ENCODE assay signal across 8 cellular contexts in the genomic region with DNA sequence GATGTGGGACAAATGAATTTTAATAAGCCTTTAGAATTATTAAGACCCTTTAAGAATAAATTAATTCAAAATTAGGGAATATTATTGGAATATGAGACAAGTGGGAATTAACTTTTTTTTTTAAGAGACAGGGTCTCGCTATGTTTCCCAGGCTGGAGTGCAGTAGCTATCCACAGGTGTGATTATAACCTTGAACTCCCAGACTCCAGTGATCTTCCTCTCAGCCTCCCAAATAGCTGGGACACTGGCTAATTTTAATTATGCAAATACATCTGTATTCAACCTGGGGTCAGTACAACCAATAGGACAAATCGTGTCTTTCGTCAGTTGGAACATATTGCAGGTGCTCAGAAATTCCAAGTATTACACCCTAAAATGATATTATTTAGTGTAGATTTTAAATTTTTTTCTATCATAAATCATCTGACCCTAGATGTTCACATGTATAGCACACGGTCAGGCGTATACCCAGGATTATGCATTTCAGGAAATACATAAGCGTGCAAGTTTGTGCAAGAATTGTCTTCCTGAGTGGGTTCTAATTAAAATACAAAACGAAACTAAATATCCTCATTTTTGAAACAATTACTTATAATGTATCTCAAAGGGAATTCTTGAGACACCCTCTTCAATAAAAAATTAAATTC. TPM values are rescaled to one million over a fixed set of nuclear protein-coding genes. Genes with fewer than 3 reads are reported as not detected.
DNase-seq lines count a peak whose midpoint lies in the region; ATAC-seq, FAIRE-seq and TF ChIP-seq lines count a peak whose summit lies in the region.

No MANE protein-coding gene starts in this region.

- intact Hi-C loops in heart left ventricle (cut with DNase I) (loop anchor here in 6 of 10 donors (5.0 kb wide), 5 partner anchors 41 to 169 kb away; partner anchors contain the start of genes FKBP9 (in 3 of the 6), RP9 (in 3 of the 6), BBS9 (in 1 of the 6) and KBTBD2 (in 1 of the 6)), left cardiac atrium (cut with DNase I) (loop anchor here in 1 of 2 donors (10.0 kb wide), 1 partner anchor 117 kb away; no protein-coding TSS in a partner anchor), right lobe of liver (cut with DNase I) (no loop called here), vagina (cut with DNase I) (no loop called here)

- H3K4me3 ChIP-seq in heart left ventricle (peak overlapping the region; percentile 68 to 95 (median 86)), right lobe of liver (peak overlapping the region; percentile 78 to 91 (median 89)), vagina (peak overlapping the region; percentile 57 to 64)

- ATAC-seq in heart left ventricle (no peak), left cardiac atrium (no peak), right lobe of liver (no peak), HG03460 (IDR thresholded peaks at IDR 0.05; ENCODE audit: unreplicated experiment) (no peak)

- peak overlapping the region in 5 of 12 donors; percentile 95 to 98 (median 96) for H3K27ac ChIP-seq in heart left ventricle
- H3K27ac ChIP-seq in right lobe of liver: peak overlapping the region in 2 of 3 donors; percentile 83 to 87
- no peak overlapping the region for H3K27ac ChIP-seq in vagina

- no peaks in the 10 kb centered on the region for H3K27me3 ChIP-seq in heart left ventricle
- H3K27me3 ChIP-seq in right lobe of liver: no peaks in the 10 kb centered on the region
- no peaks in the 10 kb centered on the region for H3K27me3 ChIP-seq in vagina

- peak overlapping the region; percentile 94 for H3K4me3 Mint-ChIP-seq in activated naive CD8-positive, alpha-beta T cell

- WGBS in heart left ventricle, 4 donors: 32 to 39% (median 35%) methylated on average over 7 of the region's 7 CpGs
- 6% methylated on average over 7 of the region's 7 CpGs for WGBS in right lobe of liver (ENCODE audit: insufficient coverage, low coverage, low lambda C conversion rate, missing lambda C conversion rate)

- TF ChIP-seq POLR2A in heart left ventricle (IDR thresholded peaks at IDR 0.05): no peak
- no peak for TF ChIP-seq POLR2A in right lobe of liver (IDR thresholded peaks at IDR 0.05)
- TF ChIP-seq POLR2A in vagina (IDR thresholded peaks at IDR 0.05): no peak

- H3K36me3 ChIP-seq in heart left ventricle (no peaks in the 10 kb centered on the region), right lobe of liver (no peaks in the 10 kb centered on the region), vagina (no peaks in the 10 kb centered on the region)

- peaks cover 0 to 12% (median 6%) of the 10 kb centered on the region in 12 donors for H3K9me3 ChIP-seq in heart left ventricle
- H3K9me3 ChIP-seq in right lobe of liver: no peaks in the 10 kb centered on the region
- no peaks in the 10 kb centered on the region for H3K9me3 ChIP-seq in vagina

- no peak for FAIRE-seq in GM19239 (lab: Jason Lieb, UNC)

- H3K36me3 Mint-ChIP-seq in activated naive CD8-positive, alpha-beta T cell: peaks cover 14% of the 10 kb centered on the region

- H3K27me3 Mint-ChIP-seq in activated naive CD8-positive, alpha-beta T cell: no peaks in the 10 kb centered on the region

- peaks cover 7% of the 10 kb centered on the region for H3K9me3 Mint-ChIP-seq in activated naive CD8-positive, alpha-beta T cell (ENCODE audit: low read depth)

- peak overlapping the region; percentile 88 for H3K27ac Mint-ChIP-seq in activated naive CD8-positive, alpha-beta T cell

- TF ChIP-seq CTCF in heart left ventricle (IDR thresholded peaks at IDR 0.05) (no peak), right lobe of liver (IDR thresholded peaks at IDR 0.05) (no peak), vagina (IDR thresholded peaks at IDR 0.05) (no peak)

- DNase-seq in heart left ventricle: no peak
- no peak for DNase-seq in left cardiac atrium
- DNase-seq in right lobe of liver: no peak
- DNase-seq in vagina (ENCODE audit: extremely low spot score in 2 of 2): no peak
- DNase-seq in GM19239 (ENCODE audit: insufficient read length, low spot score): no peak
- DNase-seq in A172 (ENCODE audit: low spot score): no peak

- H3K4me1 Mint-ChIP-seq in activated naive CD8-positive, alpha-beta T cell (ENCODE audit: low read depth): peaks cover 41% of the 10 kb centered on the region

- peaks cover 3 to 41% (median 20%) of the 10 kb centered on the region in 12 donors for H3K4me1 ChIP-seq in heart left ventricle
- peaks cover 0 to 22% (median 11%) of the 10 kb centered on the region in 4 donors for H3K4me1 ChIP-seq in right lobe of liver
- peaks cover 55% of the 10 kb centered on the region for H3K4me1 ChIP-seq in vagina

RNA-seq across cellular contexts. Expression of gene NT5C3A, which starts 1.2 kb away (rescaled TPM):
- total RNA-seq in heart left ventricle (10 to 100 TPM; 13.4 to 32.2 (median 20.1) TPM), left cardiac atrium (10 to 100 TPM; 20.1 to 21.2 TPM), right lobe of liver (10 to 100 TPM in 3 of 6 experiments, 1 to 10 TPM in 3; 7.7 to 26.7 (median 11.0) TPM), vagina (17.2 TPM)
- 10 to 100 TPM; 13.1 to 14.6 TPM for polyA plus RNA-seq in heart left ventricle
- 49.0 and 57.4 TPM in 2 replicates for total RNA-seq in A172 (2014; rRNA removed; shearing (Covaris generic))

RNA-seq across cellular contexts. Expression of gene RP9, which starts 47.8 kb away (rescaled TPM):
- total RNA-seq in heart left ventricle (10 to 100 TPM; 12.4 to 25.9 (median 18.0) TPM), left cardiac atrium (10 to 100 TPM; 15.2 to 16.6 TPM), right lobe of liver (1 to 10 TPM; 3.4 to 5.8 (median 4.8) TPM), vagina (10.3 TPM)
- 10 to 100 TPM; 13.3 to 31.7 TPM for polyA plus RNA-seq in heart left ventricle
- 25.9 and 40.4 TPM in 2 replicates for total RNA-seq in A172 (2014; rRNA removed; shearing (Covaris generic))

Comparison
In these comparisons a context has a peak if more than half of its experiments do, and no peak if none do; other contexts are left out.
1. intact Hi-C loops: an anchor here in heart left ventricle (5.0 kb wide); none called in right lobe of liver and vagina.